ENCODE assay signal across 18 cellular contexts in the genomic region with DNA sequence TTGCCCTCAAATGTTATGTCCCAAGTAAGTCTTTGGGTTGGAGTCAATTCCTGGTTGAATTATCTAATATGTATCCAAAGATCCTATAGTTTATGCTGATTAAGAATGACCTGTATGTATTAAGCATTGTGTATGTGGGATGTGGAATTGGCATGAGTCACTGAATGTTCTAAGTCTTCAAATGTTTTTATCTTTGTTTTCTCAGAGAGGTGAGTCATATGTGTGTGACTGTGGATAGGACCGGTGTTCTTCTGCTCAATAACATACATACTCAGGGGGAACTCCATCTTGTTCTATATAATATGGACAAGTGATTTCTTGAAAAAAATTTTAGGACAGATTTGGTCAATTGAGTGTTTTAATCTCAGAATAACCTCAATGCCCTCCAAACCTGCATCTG. TPM values are rescaled to one million over a fixed set of nuclear protein-coding genes. Genes with fewer than 3 reads are reported as not detected.
DNase-seq lines count a peak whose midpoint lies in the region; ATAC-seq, FAIRE-seq and TF ChIP-seq lines count a peak whose summit lies in the region.
"Had no signal": no experiment of that assay in that cellular context is flagged by ENCODE, and none has a peak within 500 bp of the region (broad histone marks: within the 10 kb centered on the region; RNA-seq: fewer than 3 reads in every experiment).

No MANE protein-coding gene starts in this region.

- H3K14ac ChIP-seq in neuronal stem cell (ENCODE audit: low read length): no peak overlapping the region

- no peak overlapping the region for H3K9ac ChIP-seq in neuronal stem cell (ENCODE audit: low read depth, low read length, poor library complexity)

- no peak overlapping the region for H2BK5ac ChIP-seq in neuronal stem cell (ENCODE audit: low read length)

- H3K27me3 ChIP-seq in neuronal stem cell (ENCODE audit: control insufficient read depth in 3 of 3, insufficient read depth in 3 of 3, low read depth in 1 of 3, low read length in 3 of 3): no peaks in the 10 kb centered on the region

- H2BK15ac ChIP-seq in neuronal stem cell (ENCODE audit: low read length): no peak overlapping the region

- no peak overlapping the region for H4K91ac ChIP-seq in neuronal stem cell (ENCODE audit: low read depth, low read length, poor library complexity)

- no peaks in the 10 kb centered on the region for H3K36me3 ChIP-seq in neuronal stem cell (replicated peaks in 1 of 2; ENCODE audit: control insufficient read depth in 2 of 2, insufficient read depth in 2 of 2, low read length in 2 of 2)

- H3K4ac ChIP-seq in neuronal stem cell (ENCODE audit: low read length): peak overlapping the region; percentile 67

- H4K8ac ChIP-seq in neuronal stem cell (ENCODE audit: low read depth, low read length): no peak overlapping the region

- no peak overlapping the region for H2BK120ac ChIP-seq in neuronal stem cell (ENCODE audit: low read depth, low read length)

- H3K4me1 ChIP-seq in neuronal stem cell (ENCODE audit: control insufficient read depth in 2 of 2, insufficient read depth in 1 of 2, low read depth in 1 of 2, low read length in 2 of 2): no peaks in the 10 kb centered on the region

- ATAC-seq in GM21367 (IDR thresholded peaks at IDR 0.05; ENCODE audit: unreplicated experiment): no peak
- ATAC-seq: activated CD4-positive, alpha-beta T cell treated with anti-CD3 and anti-CD28 coated beads for 36 hours; activated T-cell treated with anti-CD3 and anti-CD28 coated beads, Interleukin-2, amount 50 U/mL, for 72 hours; stimulated activated naive B cell treated with anti-CD40 and anti-IgM and Interleukin-4, amounts not matched to agents 10 μg/mL and 1 μg/mL and 100 μg/mL, for 72 hours had no signal

- peak; percentile 80 for DNase-seq in Daoy (ENCODE audit: low read depth)
- peak; percentile 36 for DNase-seq in RCC 7860 (ENCODE audit: low spot score)
- DNase-seq in epithelial cell of proximal tubule (ENCODE audit: low read depth): peak; percentile 60
- no peak for DNase-seq in neuronal stem cell (ENCODE audit: low spot score)
- DNase-seq in activated CD4-positive, alpha-beta T cell treated with anti-CD3 and anti-CD28 coated beads, Interleukin-2, amount 50 U/mL, for 4 hours: no peak
- no peak for DNase-seq in SKM-1 (lab: John Stamatoyannopoulos, UW; ENCODE audit: unreplicated experiment)
- DNase-seq in T-helper 1 cell: no peak
- DNase-seq: activated CD4-positive, alpha-beta T cell treated with anti-CD3 and anti-CD28 coated beads for 36 hours; activated T-cell treated with anti-CD3 and anti-CD28 coated beads, Interleukin-2, amount 50 U/mL, for 72 hours; CD4-positive, alpha-beta T cell; central memory CD4-positive, alpha-beta T cell; glutamatergic neuron; NCI-H1694 treated with DMSO at 0.1 percent for 48 hours; occipital lobe; stimulated activated CD4-positive, alpha-beta T cell treated with anti-CD3 and anti-CD28 coated beads, Interleukin-1b, Interleukin-23, amount 100 ng/mL, for 48 hours; stimulated activated naive B cell treated with anti-CD40 and anti-IgM and Interleukin-4, amounts not matched to agents 10 μg/mL and 1 μg/mL and 100 μg/mL, for 72 hours had no signal

- H3K4me2 ChIP-seq in neuronal stem cell (ENCODE audit: insufficient read depth, low read length, poor library complexity, severe bottlenecking): no peak overlapping the region

- H3K23ac ChIP-seq in neuronal stem cell (ENCODE audit: low read depth, low read length, poor library complexity): no peak overlapping the region

- no peak overlapping the region for H2BK12ac ChIP-seq in neuronal stem cell (ENCODE audit: low read length)

- no CpG with 5 or more reads among the region's 1 CpG for WGBS in neuronal stem cell (ENCODE audit: extremely low coverage in 2 of 2, insufficient read length in 2 of 2, insufficient replicate concordance in 1 of 2), 2 donors

- TF ChIP-seq CTCF in epithelial cell of proximal tubule (conservative IDR thresholded peaks at IDR 0.05; ENCODE audit: low read depth, low read length): no peak

- H3K4me3 ChIP-seq in epithelial cell of proximal tubule (ENCODE audit: low read depth, low read length) (no peak overlapping the region), neuronal stem cell (ENCODE audit: low read length in 2 of 2) (no peak overlapping the region)
- H3K4me3 ChIP-seq: lung had no signal

- no peak overlapping the region for H3K18ac ChIP-seq in neuronal stem cell (ENCODE audit: low read length)

- H3K27ac ChIP-seq in neuronal stem cell (replicated peaks; ENCODE audit: low read length): no peak overlapping the region

- H3K79me1 ChIP-seq in neuronal stem cell (ENCODE audit: low read depth, low read length): no peaks in the 10 kb centered on the region

- H2AK5ac ChIP-seq in neuronal stem cell (ENCODE audit: low read depth, low read length): no peak overlapping the region

- no peak for FAIRE-seq in RCC 7860 (lab: Jason Lieb, UNC)

- no peak overlapping the region for H2AFZ ChIP-seq in neuronal stem cell (ENCODE audit: low read length)

- no peaks in the 10 kb centered on the region for H3K9me3 ChIP-seq in neuronal stem cell (replicated peaks in 1 of 2; ENCODE audit: control insufficient read depth in 2 of 2, insufficient read depth in 1 of 2, low read depth in 1 of 2, low read length in 2 of 2)

RNA-seq across cellular contexts. Expression of gene NAV3, which starts 57.9 kb away (rescaled TPM):
- 20.7 and 34.2 TPM in 2 replicates for total RNA-seq in Daoy (2014; rRNA removed; shearing (Covaris generic))
- 15.5 and 27.9 TPM in 2 replicates for total RNA-seq in epithelial cell of proximal tubule
- 4.2 TPM for polyA plus RNA-seq in neuronal stem cell (2013, experiment 1 of 2)
- polyA plus RNA-seq in neuronal stem cell (2013, experiment 2 of 2): 3.4 TPM
- total RNA-seq: activated CD4-positive, alpha-beta T cell treated with anti-CD3 and anti-CD28 coated beads for 36 hours; activated T-cell treated with anti-CD3 and anti-CD28 coated beads, Interleukin-2, amount 50 U/mL, for 72 hours; CD4-positive, alpha-beta T cell had no signal

Comparison
In these comparisons a context has a peak if more than half of its experiments do, and no peak if none do; other contexts are left out.
1. DNase-seq: peak in Daoy (single experiment), RCC 7860 (single experiment) and epithelial cell of proximal tubule (single experiment); none in neuronal stem cell (single experiment), activated CD4-positive, alpha-beta T cell treated with anti-CD3 and anti-CD28 coated beads, Interleukin-2, amount 50 U/mL, for 4 hours (0 of 2), SKM-1 (single experiment) and T-helper 1 cell (0 of 5).